In genomic region chr12:761276-761675, GRCh38 we compare ENCODE assay signal across 2 cellular contexts.
TF ChIP-seq lines count a peak whose summit lies in the region.

No MANE protein-coding gene starts in this region.

TF ChIP-seq in GM12891, 5 proteins besides CTCF, POLR2A, EP300 and RAD21:
- TF ChIP-seq SPI1 (IDR thresholded peaks at IDR 0.05; ENCODE audit: low read depth, low read length) (no peak), POLR2AphosphoS5 (IDR thresholded peaks at IDR 0.05; ENCODE audit: low read depth, low read length) (no peak), TAF1 (IDR thresholded peaks at IDR 0.05; ENCODE audit: low read depth, low read length) (no peak), POU2F2 (IDR thresholded peaks at IDR 0.05; ENCODE audit: low read depth, low read length) (no peak), PAX5 (IDR thresholded peaks at IDR 0.05; ENCODE audit: insufficient read depth, low read length, severe bottlenecking) (no peak)

TF ChIP-seq in SK-N-SH, 30 proteins besides CTCF, POLR2A, EP300 and RAD21:
- TF ChIP-seq RCOR1 (IDR thresholded peaks at IDR 0.05; ENCODE audit: low read length): no peak
- no peak for TF ChIP-seq RFX5 (IDR thresholded peaks at IDR 0.05; ENCODE audit: low read length)
- no peak for TF ChIP-seq ELF1 (IDR thresholded peaks at IDR 0.05)
- TF ChIP-seq SMC3 (IDR thresholded peaks at IDR 0.05; ENCODE audit: low read depth, low read length): no peak
